Comparison of ENCODE assay signal across 26 cellular contexts in genomic region chr10:100859204-100859763, GRCh38.
"Had no signal": no experiment of that assay in that cellular context is flagged by ENCODE, and none has a peak within 500 bp of the region (broad histone marks: within the 10 kb centered on the region; RNA-seq: fewer than 3 reads in every experiment).

No MANE protein-coding gene starts in this region.

- H3K27me3 ChIP-seq: right lobe of liver, testis, vagina had no signal

- H3K4me1 ChIP-seq: gastroesophageal sphincter, left ventricle myocardium inferior, right lobe of liver, testis, vagina had no signal

- H3K9me3 Mint-ChIP-seq: activated naive CD4-positive, alpha-beta T cell treated with anti-CD3 and anti-CD28 coated beads, Interleukin-2, amount 50 U/mL, for 72 hours; natural killer cell; T-helper 2 cell treated with Interferon-gamma antibody and Interleukin-4, amounts not matched to agents 5 μg/mL and 100 μg/mL, for 36 hours; type B pancreatic cell had no signal

- H3K27ac Mint-ChIP-seq: activated CD4-positive, alpha-beta T cell treated with anti-CD3 and anti-CD28 coated beads for 36 hours; activated CD8-positive, alpha-beta memory T cell treated with anti-CD3 and anti-CD28 coated beads, Interleukin-2, amount 10 ng/mL, durations not matched to agents 7 days and 5 days; activated CD8-positive, alpha-beta T cell treated with anti-CD3 and anti-CD28 coated beads, Interleukin-2, amount 10 ng/mL, durations not matched to agents 7 days and 5 days; activated naive CD4-positive, alpha-beta T cell treated with anti-CD3 and anti-CD28 coated beads, Interleukin-2, amount 50 U/mL, for 72 hours; activated T-cell treated with anti-CD3 and anti-CD28 coated beads, Interleukin-2, amount 50 U/mL, for 72 hours; effector memory CD8-positive, alpha-beta T cell; natural killer cell; T-helper 2 cell treated with Interferon-gamma antibody and Interleukin-4, amounts not matched to agents 5 μg/mL and 100 μg/mL, for 36 hours; type B pancreatic cell had no signal

- DNase-seq: activated CD4-positive, alpha-beta T cell treated with anti-CD3 and anti-CD28 coated beads for 36 hours; activated CD4-positive, CD25-positive, alpha-beta regulatory T cell; activated CD8-positive, alpha-beta memory T cell treated with anti-CD3 and anti-CD28 coated beads, Interleukin-2, amount 10 ng/mL, durations not matched to agents 7 days and 5 days; activated CD8-positive, alpha-beta T cell treated with anti-CD3 and anti-CD28 coated beads, Interleukin-2, amount 10 ng/mL, durations not matched to agents 7 days and 5 days; activated naive CD4-positive, alpha-beta T cell; activated T-cell treated with anti-CD3 and anti-CD28 coated beads for 4 hours; activated T-cell treated with anti-CD3 and anti-CD28 coated beads, Interleukin-2, amount 50 U/mL, for 72 hours; effector memory CD8-positive, alpha-beta T cell; erythroblast; left ventricle myocardium inferior; mesendoderm; natural killer cell; right lobe of liver; stimulated activated CD4-positive, alpha-beta T cell treated with anti-CD3 and anti-CD28 coated beads, Interleukin-2, amount 100 ng/mL, for 48 hours; stimulated activated naive CD8-positive, alpha-beta T cell treated with anti-CD3 and anti-CD28 coated beads, Interleukin-15, Interleukin-2, amounts not matched to agents 100 U/mL and 50 U/mL, for 24 hours; T-helper 1 cell; testis had no signal

- H3K36me3 Mint-ChIP-seq: activated CD8-positive, alpha-beta memory T cell treated with anti-CD3 and anti-CD28 coated beads, Interleukin-2, amount 10 ng/mL, durations not matched to agents 7 days and 5 days; activated naive CD4-positive, alpha-beta T cell treated with anti-CD3 and anti-CD28 coated beads, Interleukin-2, amount 50 U/mL, for 72 hours; natural killer cell; type B pancreatic cell had no signal

- H3K4me1 Mint-ChIP-seq: activated CD4-positive, alpha-beta T cell treated with anti-CD3 and anti-CD28 coated beads for 36 hours; activated CD8-positive, alpha-beta memory T cell treated with anti-CD3 and anti-CD28 coated beads, Interleukin-2, amount 10 ng/mL, durations not matched to agents 7 days and 5 days; natural killer cell had no signal

- H3K4me3 ChIP-seq: coronary artery, dorsolateral prefrontal cortex, gastroesophageal sphincter, left ventricle myocardium inferior, lung, right lobe of liver, testis, vagina had no signal

- FAIRE-seq: islet of Langerhans had no signal

- H3K4me3 Mint-ChIP-seq: activated CD4-positive, alpha-beta T cell treated with anti-CD3 and anti-CD28 coated beads for 36 hours; activated CD8-positive, alpha-beta memory T cell treated with anti-CD3 and anti-CD28 coated beads, Interleukin-2, amount 10 ng/mL, durations not matched to agents 7 days and 5 days; activated CD8-positive, alpha-beta T cell treated with anti-CD3 and anti-CD28 coated beads, Interleukin-2, amount 10 ng/mL, durations not matched to agents 7 days and 5 days; activated T-cell treated with anti-CD3 and anti-CD28 coated beads, Interleukin-2, amount 50 U/mL, for 72 hours; effector memory CD8-positive, alpha-beta T cell; natural killer cell; T-helper 2 cell treated with Interferon-gamma antibody and Interleukin-4, amounts not matched to agents 5 μg/mL and 100 μg/mL, for 36 hours; type B pancreatic cell had no signal

- H3K27ac ChIP-seq: coronary artery, dorsolateral prefrontal cortex, gastroesophageal sphincter, left ventricle myocardium inferior, right lobe of liver, testis, vagina had no signal

- H3K36me3 ChIP-seq: gastroesophageal sphincter, left ventricle myocardium inferior, right lobe of liver, vagina had no signal

- ATAC-seq: activated CD4-positive, alpha-beta T cell treated with anti-CD3 and anti-CD28 coated beads for 36 hours; activated CD8-positive, alpha-beta memory T cell treated with anti-CD3 and anti-CD28 coated beads, Interleukin-2, amount 10 ng/mL, durations not matched to agents 7 days and 5 days; activated CD8-positive, alpha-beta T cell treated with anti-CD3 and anti-CD28 coated beads, Interleukin-2, amount 10 ng/mL, durations not matched to agents 7 days and 5 days; activated naive CD4-positive, alpha-beta T cell treated with anti-CD3 and anti-CD28 coated beads, Interleukin-2, amount 50 U/mL, for 72 hours; activated T-cell treated with anti-CD3 and anti-CD28 coated beads, Interleukin-2, amount 50 U/mL, for 72 hours; effector memory CD8-positive, alpha-beta T cell; gastroesophageal sphincter; natural killer cell; right lobe of liver; stimulated activated naive CD8-positive, alpha-beta T cell treated with anti-CD3 and anti-CD28 coated beads, Interleukin-15, Interleukin-2, amounts not matched to agents 100 U/mL and 50 U/mL, for 24 hours had no signal
